ENCODE assay signal across 8 cellular contexts in genomic region chr17:55295411-55296170, GRCh38. TPM values are rescaled to one million over a fixed set of nuclear protein-coding genes. Genes with fewer than 3 reads are reported as not detected.
DNase-seq lines count a peak whose midpoint lies in the region; ATAC-seq and TF ChIP-seq lines count a peak whose summit lies in the region.

No MANE protein-coding gene starts in this region.

- no peaks in the 10 kb centered on the region for H3K9me3 Mint-ChIP-seq in MCF 10A (ENCODE audit: unreplicated experiment)

- intact Hi-C loops in MCF 10A (cut with micrococcal nuclease) = loop anchor here (1.0 to 5.0 kb wide), 6 partner anchors 19 to 302 kb away; no protein-coding TSS in a partner anchor

- peaks cover 6% of the 10 kb centered on the region for H3K36me3 Mint-ChIP-seq in MCF 10A (ENCODE audit: insufficient read depth, unreplicated experiment)

- POLR2A ChIA-PET in MCF 10A (lab: Yijun Ruan, JAX) = interaction anchor here (1.3 to 1.5 kb wide), 2 partner anchors 10 to 57 kb away, joined by 5 to 6 read pairs; no protein-coding TSS in a partner anchor

- no peak overlapping the region for H3K27ac Mint-ChIP-seq in MCF 10A (ENCODE audit: low read depth, unreplicated experiment)

- no peak overlapping the region for H3K4me3 Mint-ChIP-seq in MCF 10A (ENCODE audit: unreplicated experiment)

- no peaks in the 10 kb centered on the region for H3K27me3 Mint-ChIP-seq in MCF 10A (ENCODE audit: insufficient read depth, unreplicated experiment)

- CTCF ChIA-PET in MCF 10A (lab: Yijun Ruan, JAX) = interaction anchor here (0.7 to 2.8 kb wide), 28 partner anchors 7 to 303 kb away, joined by 3 to 29 read pairs (median 4); no protein-coding TSS in a partner anchor

- no peaks in the 10 kb centered on the region for H3K4me1 Mint-ChIP-seq in MCF 10A (ENCODE audit: insufficient read depth, unreplicated experiment)

- ATAC-seq in HG02759 (IDR thresholded peaks at IDR 0.05; ENCODE audit: unreplicated experiment) = peak; percentile 90

- BruUV-seq in MCF 10A (replicated peaks; lab: Mats Ljungman, UMichigan) = no TSS peak

- DNase-seq in DMS153 treated with DMSO at 0.1 percent for 48 hours (lab: John Stamatoyannopoulos, UW; ENCODE audit: unreplicated experiment) (peak; percentile 44), DMS153 (lab: John Stamatoyannopoulos, UW) (no peak), NCI-H1436 (lab: John Stamatoyannopoulos, UW) (peak; percentile 54), UCSD-AML1 (lab: John Stamatoyannopoulos, UW; ENCODE audit: unreplicated experiment) (peak; percentile 34), MCF 10A (ENCODE audit: unreplicated experiment) (peak; percentile 74), islet precursor cell (peak; percentile 86)
- DNase-seq in stimulated activated CD4-positive, alpha-beta T cell treated with anti-CD3 and anti-CD28 coated beads, Interleukin-4, amount 100 ng/mL, for 1 hour = peak; percentile 42

- peak; percentile 84 for TF ChIP-seq CTCF in MCF 10A (IDR thresholded peaks at IDR 0.05; ENCODE audit: unreplicated experiment)

RNA-seq across cellular contexts. Expression of gene HLF, which starts 30.8 kb away (rescaled TPM):
- total RNA-seq in MCF 10A (2022) = 0.23 and 0.66 TPM in 2 replicates
